ENCODE assay signal across 10 cellular contexts in genomic region chr9:130833324-130833990, GRCh38. TPM values are rescaled to one million over a fixed set of nuclear protein-coding genes. Genes with fewer than 3 reads are reported as not detected.
DNase-seq lines count a peak whose midpoint lies in the region; TF ChIP-seq lines count a peak whose summit lies in the region.
"Had no signal": no experiment of that assay in that cellular context is flagged by ENCODE, and none has a peak within 500 bp of the region (broad histone marks: within the 10 kb centered on the region; RNA-seq: fewer than 3 reads in every experiment).

No MANE protein-coding gene starts in this region.

- CTCF ChIA-PET in activated naive CD4-positive, alpha-beta T cell treated with anti-CD3 and anti-CD28 coated beads for 36 hours (lab: Charles Lee), result interaction anchor here (1.2 kb wide), 1 partner anchor 31 kb away, joined by 5 read pairs; no protein-coding TSS in a partner anchor

- H3K27me3 ChIP-seq in layer of hippocampus (ENCODE audit: control insufficient read depth, insufficient read depth, low read length), result no peaks in the 10 kb centered on the region
- H3K27me3 ChIP-seq in thyroid gland, result no peaks in the 10 kb centered on the region
- no peaks in the 10 kb centered on the region for H3K27me3 ChIP-seq in HAP-1 (ENCODE audit: low read depth)

- H3K36me3 Mint-ChIP-seq in activated naive CD4-positive, alpha-beta T cell treated with anti-CD3 and anti-CD28 coated beads for 36 hours (ENCODE audit: low read depth), result peaks cover 4% of the 10 kb centered on the region
- H3K36me3 Mint-ChIP-seq in activated naive CD8-positive, alpha-beta T cell, result peaks cover 4% of the 10 kb centered on the region

- DNase-seq in activated naive CD4-positive, alpha-beta T cell treated with anti-CD3 and anti-CD28 coated beads for 36 hours, result no peak
- no peak for DNase-seq in activated naive CD4-positive, alpha-beta T cell treated with anti-CD3 and anti-CD28 coated beads, Interleukin-2, amount 50 U/mL, for 16 hours
- DNase-seq in thyroid gland, result no peak
- no peak for DNase-seq in stimulated activated CD4-positive, alpha-beta T cell treated with anti-CD3 and anti-CD28 coated beads, Interleukin-4, amount 100 ng/mL, for 24 hours
- no peak for DNase-seq in NCI-H2029 (lab: John Stamatoyannopoulos, UW)
- DNase-seq in HAP-1 (ENCODE audit: low spot score in 2 of 2), result no peak
- DNase-seq: activated CD4-positive, CD25-positive, alpha-beta regulatory T cell treated with anti-CD3 and anti-CD28 coated beads, Interleukin-2, amount 50 U/mL, for 72 hours; NCI-H1930 had no signal

- H3K27me3 Mint-ChIP-seq in activated naive CD4-positive, alpha-beta T cell treated with anti-CD3 and anti-CD28 coated beads for 36 hours (ENCODE audit: low read depth), result no peaks in the 10 kb centered on the region
- no peaks in the 10 kb centered on the region for H3K27me3 Mint-ChIP-seq in activated naive CD8-positive, alpha-beta T cell

- H3K4me1 Mint-ChIP-seq in activated naive CD4-positive, alpha-beta T cell treated with anti-CD3 and anti-CD28 coated beads for 36 hours (ENCODE audit: low read depth), result peaks cover 35% of the 10 kb centered on the region
- peaks cover 32% of the 10 kb centered on the region for H3K4me1 Mint-ChIP-seq in activated naive CD8-positive, alpha-beta T cell (ENCODE audit: low read depth)

- H3K9me3 ChIP-seq in thyroid gland (no peaks in the 10 kb centered on the region), HAP-1 (peaks cover 7% of the 10 kb centered on the region)

- intact Hi-C loops in activated naive CD4-positive, alpha-beta T cell treated with anti-CD3 and anti-CD28 coated beads for 36 hours (cut with micrococcal nuclease), result no loop called here
- intact Hi-C loops in thyroid gland (cut with DNase I), result no loop called here

- peak overlapping the region; percentile 38 for H3K27ac ChIP-seq in layer of hippocampus (ENCODE audit: low read depth, low read length)
- H3K27ac ChIP-seq in thyroid gland, result peak overlapping the region in 2 of 3 donors; percentile 89 to 96

- TF ChIP-seq POLR2A in thyroid gland (IDR thresholded peaks at IDR 0.05), result no peak

- H3K4me3 Mint-ChIP-seq in activated naive CD4-positive, alpha-beta T cell treated with anti-CD3 and anti-CD28 coated beads for 36 hours, result peak overlapping the region; percentile 80
- peak overlapping the region; percentile 89 for H3K4me3 Mint-ChIP-seq in activated naive CD8-positive, alpha-beta T cell

- in situ Hi-C loops in HAP-1 (cut with MboI; ENCODE audit: low sequenced_read_pairs), result no loop called here

- H3K36me3 ChIP-seq in thyroid gland (no peaks in the 10 kb centered on the region), HAP-1 (replicated peaks) (no peaks in the 10 kb centered on the region)

- 72 to 85% methylated on average over 6 of the region's 6 CpGs for WGBS in thyroid gland, 2 donors

- H3K9me3 Mint-ChIP-seq in activated naive CD4-positive, alpha-beta T cell treated with anti-CD3 and anti-CD28 coated beads for 36 hours, result peaks cover 6% of the 10 kb centered on the region
- H3K9me3 Mint-ChIP-seq in activated naive CD8-positive, alpha-beta T cell (ENCODE audit: low read depth), result peaks cover 3% of the 10 kb centered on the region

- H3K4me1 ChIP-seq in thyroid gland, result peaks cover 33 to 36% of the 10 kb centered on the region in 2 donors
- H3K4me1 ChIP-seq in HAP-1, result no peaks in the 10 kb centered on the region

- no peak for TF ChIP-seq CTCF in thyroid gland (IDR thresholded peaks at IDR 0.05)

- no peak overlapping the region for H3K27ac Mint-ChIP-seq in activated naive CD4-positive, alpha-beta T cell treated with anti-CD3 and anti-CD28 coated beads for 36 hours
- H3K27ac Mint-ChIP-seq in activated naive CD8-positive, alpha-beta T cell, result no peak overlapping the region

- H3K4me3 ChIP-seq in thyroid gland (replicated peaks in 1 of 3), result no peak overlapping the region
- no peak overlapping the region for H3K4me3 ChIP-seq in HAP-1

RNA-seq across cellular contexts. Expression of gene ABL1, which starts 1.6 kb away (rescaled TPM):
- total RNA-seq in activated naive CD4-positive, alpha-beta T cell treated with anti-CD3 and anti-CD28 coated beads for 36 hours, result 10 to 100 TPM; 25.7 to 26.1 TPM
- total RNA-seq in thyroid gland, result 10 to 100 TPM; 60.3 to 97.0 (median 79.8) TPM
